9 cellular contexts compared by ENCODE assay signal in the genomic region with DNA sequence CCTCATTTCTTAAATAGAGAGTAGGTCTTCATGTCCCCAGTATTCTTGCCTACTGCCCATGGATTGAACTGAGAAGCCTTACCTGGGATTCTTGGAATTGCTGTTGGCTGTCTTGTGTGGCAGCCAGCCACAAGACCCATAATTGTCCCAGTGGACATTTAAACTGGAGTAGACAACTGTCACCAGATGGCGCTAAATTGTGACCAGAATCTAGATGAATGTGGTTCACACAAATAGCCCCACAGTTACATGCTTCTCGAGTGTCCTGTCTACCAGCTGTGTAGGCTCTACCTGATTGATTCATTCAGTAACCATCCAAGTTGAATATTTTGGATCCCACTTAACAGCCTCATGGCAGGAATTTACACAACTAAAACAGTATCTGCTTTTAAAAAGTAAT.
DNase-seq lines count a peak whose midpoint lies in the region; ATAC-seq and TF ChIP-seq lines count a peak whose summit lies in the region.
"Had no signal": no experiment of that assay in that cellular context is flagged by ENCODE, and none has a peak within 500 bp of the region (broad histone marks: within the 10 kb centered on the region; RNA-seq: fewer than 3 reads in every experiment).

No MANE protein-coding gene starts in this region.

- H3K4me3 ChIP-seq in left lung: no peak overlapping the region
- H3K4me3 ChIP-seq: adrenal gland had no signal

- H3K27ac ChIP-seq in left lung: no peak overlapping the region
- H3K27ac ChIP-seq: adrenal gland had no signal

- no peak overlapping the region for H3K4me3 Mint-ChIP-seq in activated CD4-positive, alpha-beta T cell treated with anti-CD3 and anti-CD28 coated beads for 36 hours
- peak overlapping the region; percentile 13 for H3K4me3 Mint-ChIP-seq in activated T-helper 17 cell treated with anti-CD3 and anti-CD28 coated beads, Interleukin-2, amount 50 U/mL, for 72 hours

- peaks cover 88% of the 10 kb centered on the region for H3K4me1 Mint-ChIP-seq in activated CD4-positive, alpha-beta T cell treated with anti-CD3 and anti-CD28 coated beads for 36 hours
- peaks cover 63% of the 10 kb centered on the region for H3K4me1 Mint-ChIP-seq in activated T-helper 17 cell treated with anti-CD3 and anti-CD28 coated beads, Interleukin-2, amount 50 U/mL, for 72 hours

- intact Hi-C loops in activated CD4-positive, alpha-beta T cell treated with anti-CD3 and anti-CD28 coated beads for 36 hours (cut with DNase I, micrococcal nuclease): loop anchor here in 1 of 2 experiments (2.0 kb wide), 1 partner anchor 52 kb away; no protein-coding TSS in a partner anchor
- intact Hi-C loops in left lung (cut with DNase I) (loop anchor here in 1 of 2 donors (10.0 kb wide), 1 partner anchor 54 kb away; no protein-coding TSS in a partner anchor), posterior vena cava (cut with DNase I) (no loop called here)

- no peaks in the 10 kb centered on the region for H3K27me3 Mint-ChIP-seq in activated CD4-positive, alpha-beta T cell treated with anti-CD3 and anti-CD28 coated beads for 36 hours
- H3K27me3 Mint-ChIP-seq in activated T-helper 17 cell treated with anti-CD3 and anti-CD28 coated beads, Interleukin-2, amount 50 U/mL, for 72 hours: no peaks in the 10 kb centered on the region

- TF ChIP-seq CTCF in left lung (IDR thresholded peaks at IDR 0.05): peak; percentile 20 to 22

- H3K4me1 ChIP-seq in left lung: peaks cover 17 to 77% of the 10 kb centered on the region in 2 donors

- H3K27me3 ChIP-seq in left lung: no peaks in the 10 kb centered on the region
- H3K27me3 ChIP-seq: adrenal gland had no signal

- H3K27ac Mint-ChIP-seq in activated CD4-positive, alpha-beta T cell treated with anti-CD3 and anti-CD28 coated beads for 36 hours: peak overlapping the region; percentile 51
- no peak overlapping the region for H3K27ac Mint-ChIP-seq in activated T-helper 17 cell treated with anti-CD3 and anti-CD28 coated beads, Interleukin-2, amount 50 U/mL, for 72 hours

- CTCF ChIA-PET in activated CD4-positive, alpha-beta T cell treated with anti-CD3 and anti-CD28 coated beads for 36 hours (lab: Charles Lee): interaction anchor here (0.6 to 2.3 kb wide), 12 partner anchors 8 to 352 kb away, joined by 3 to 9 read pairs (median 4); no protein-coding TSS in a partner anchor

- POLR2A ChIA-PET in activated CD4-positive, alpha-beta T cell treated with anti-CD3 and anti-CD28 coated beads for 36 hours (lab: Charles Lee): no interaction called here

- peak; percentile 36 for DNase-seq in activated CD4-positive, alpha-beta T cell treated with anti-CD3 and anti-CD28 coated beads for 36 hours
- no peak for DNase-seq in activated CD4-positive, alpha-beta T cell treated with anti-CD3 and anti-CD28 coated beads, Interleukin-2, amount 50 U/mL, for 1 hour
- DNase-seq in NCI-H2107 (lab: John Stamatoyannopoulos, UW) (peak; percentile 3), left lung (no peak), posterior vena cava (ENCODE audit: low spot score) (no peak)

- no peaks in the 10 kb centered on the region for H3K9me3 Mint-ChIP-seq in activated CD4-positive, alpha-beta T cell treated with anti-CD3 and anti-CD28 coated beads for 36 hours (ENCODE audit: low read depth)
- no peaks in the 10 kb centered on the region for H3K9me3 Mint-ChIP-seq in activated T-helper 17 cell treated with anti-CD3 and anti-CD28 coated beads, Interleukin-2, amount 50 U/mL, for 72 hours

- no peaks in the 10 kb centered on the region for H3K36me3 ChIP-seq in left lung
- H3K36me3 ChIP-seq: adrenal gland had no signal

- peaks cover 2% of the 10 kb centered on the region for H3K36me3 Mint-ChIP-seq in activated CD4-positive, alpha-beta T cell treated with anti-CD3 and anti-CD28 coated beads for 36 hours (ENCODE audit: low read depth)
- no peaks in the 10 kb centered on the region for H3K36me3 Mint-ChIP-seq in activated T-helper 17 cell treated with anti-CD3 and anti-CD28 coated beads, Interleukin-2, amount 50 U/mL, for 72 hours (ENCODE audit: low read depth)

- no peak for ATAC-seq in activated CD4-positive, alpha-beta T cell treated with anti-CD3 and anti-CD28 coated beads for 36 hours
- ATAC-seq in HG02623 (IDR thresholded peaks at IDR 0.05; ENCODE audit: unreplicated experiment) (peak; percentile 66), left lung (peak; percentile 55), GM21528 (IDR thresholded peaks at IDR 0.05; ENCODE audit: low FRiP score, unreplicated experiment) (no peak)
- ATAC-seq in activated T-helper 17 cell treated with anti-CD3 and anti-CD28 coated beads, Interleukin-2, amount 50 U/mL, for 72 hours (replicated peaks): peak; percentile 56

- H3K9me3 ChIP-seq in left lung: no peaks in the 10 kb centered on the region
- H3K9me3 ChIP-seq: adrenal gland had no signal

Comparison
In these comparisons a context has a peak if more than half of its experiments do, and no peak if none do; other contexts are left out.
1. DNase-seq: peak in activated CD4-positive, alpha-beta T cell treated with anti-CD3 and anti-CD28 coated beads for 36 hours (single experiment) and NCI-H2107 (single experiment); none in activated CD4-positive, alpha-beta T cell treated with anti-CD3 and anti-CD28 coated beads, Interleukin-2, amount 50 U/mL, for 1 hour (single experiment), left lung (0 of 2) and posterior vena cava (single experiment).
2. ATAC-seq: peak in HG02623 (single experiment), activated T-helper 17 cell treated with anti-CD3 and anti-CD28 coated beads, Interleukin-2, amount 50 U/mL, for 72 hours (single experiment) and left lung (single experiment); none in activated CD4-positive, alpha-beta T cell treated with anti-CD3 and anti-CD28 coated beads for 36 hours (single experiment) and GM21528 (single experiment).